ENCODE assay signal across 24 cellular contexts in the genomic region with DNA sequence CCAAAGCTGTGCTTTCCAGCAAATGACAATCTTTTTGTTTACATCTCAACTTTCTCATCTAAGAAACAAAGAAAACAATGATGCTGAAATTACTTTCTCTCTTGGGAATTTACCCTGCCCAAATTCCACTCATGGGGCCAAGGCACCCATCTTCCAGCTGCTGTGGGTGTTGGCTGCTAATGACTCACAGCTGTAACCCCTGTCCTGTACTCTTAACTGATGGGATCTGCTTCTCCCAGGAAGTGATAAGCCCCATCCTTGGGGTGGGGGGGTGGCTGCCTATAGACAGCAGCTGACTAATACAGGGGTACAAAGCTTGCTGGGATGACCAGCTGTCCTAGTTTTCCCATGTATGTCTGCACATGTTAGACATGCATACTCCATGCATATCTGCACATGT.
"Had no signal": no experiment of that assay in that cellular context is flagged by ENCODE, and none has a peak within 500 bp of the region (broad histone marks: within the 10 kb centered on the region; RNA-seq: fewer than 3 reads in every experiment).

No MANE protein-coding gene starts in this region.

- H3K27ac Mint-ChIP-seq: activated naive CD4-positive, alpha-beta T cell treated with anti-CD3 and anti-CD28 coated beads, Interleukin-2, amount 50 U/mL, for 24 hours; brain; naive thymus-derived CD4-positive, alpha-beta T cell; stimulated activated naive B cell treated with anti-CD40 and anti-IgM and Interleukin-4, amounts not matched to agents 10 μg/mL and 1 μg/mL and 100 μg/mL, for 72 hours; type B pancreatic cell had no signal

- H3K36me3 Mint-ChIP-seq: activated naive CD4-positive, alpha-beta T cell treated with anti-CD3 and anti-CD28 coated beads, Interleukin-2, amount 50 U/mL, for 24 hours; naive thymus-derived CD4-positive, alpha-beta T cell; stimulated activated naive B cell treated with anti-CD40 and anti-IgM and Interleukin-4, amounts not matched to agents 10 μg/mL and 1 μg/mL and 100 μg/mL, for 72 hours; type B pancreatic cell had no signal

- H3K9me3 Mint-ChIP-seq: activated naive CD4-positive, alpha-beta T cell treated with anti-CD3 and anti-CD28 coated beads, Interleukin-2, amount 50 U/mL, for 24 hours had no signal

- H3K27me3 ChIP-seq: colonic mucosa, dorsolateral prefrontal cortex, heart left ventricle, right lobe of liver had no signal

- H3K4me3 Mint-ChIP-seq: activated naive CD4-positive, alpha-beta T cell treated with anti-CD3 and anti-CD28 coated beads, Interleukin-2, amount 50 U/mL, for 24 hours; brain; central memory CD8-positive, alpha-beta T cell; naive thymus-derived CD4-positive, alpha-beta T cell; neural crest cell; stimulated activated naive B cell treated with anti-CD40 and anti-IgM and Interleukin-4, amounts not matched to agents 10 μg/mL and 1 μg/mL and 100 μg/mL, for 72 hours; type B pancreatic cell had no signal

- FAIRE-seq: kidney, small intestine had no signal

- H3K36me3 ChIP-seq: colonic mucosa, heart left ventricle, lower lobe of right lung, right lobe of liver, thoracic aorta had no signal

- H3K4me3 ChIP-seq: colonic mucosa, dorsolateral prefrontal cortex, heart left ventricle, lower lobe of right lung, right lobe of liver, thoracic aorta had no signal

- H3K4me1 Mint-ChIP-seq: activated naive CD4-positive, alpha-beta T cell treated with anti-CD3 and anti-CD28 coated beads, Interleukin-2, amount 50 U/mL, for 24 hours; brain; central memory CD8-positive, alpha-beta T cell; naive thymus-derived CD4-positive, alpha-beta T cell; neural crest cell; stimulated activated naive B cell treated with anti-CD40 and anti-IgM and Interleukin-4, amounts not matched to agents 10 μg/mL and 1 μg/mL and 100 μg/mL, for 72 hours had no signal

- H3K27me3 Mint-ChIP-seq: activated naive CD4-positive, alpha-beta T cell treated with anti-CD3 and anti-CD28 coated beads, Interleukin-2, amount 50 U/mL, for 24 hours; brain; central memory CD8-positive, alpha-beta T cell; naive thymus-derived CD4-positive, alpha-beta T cell; stimulated activated naive B cell treated with anti-CD40 and anti-IgM and Interleukin-4, amounts not matched to agents 10 μg/mL and 1 μg/mL and 100 μg/mL, for 72 hours; type B pancreatic cell had no signal

- DNase-seq: activated CD4-positive, alpha-beta T cell treated with anti-CD3 and anti-CD28 coated beads for 1 hour; activated gamma-delta T cell treated with Interleukin-2 at 50 U/mL for 16 hours; activated T-cell treated with anti-CD3 and anti-CD28 coated beads, Interleukin-2, amount 50 U/mL, for 1 hour; anterior cingulate cortex; colonic mucosa; dorsolateral prefrontal cortex; heart left ventricle; kidney; lower lobe of right lung; naive thymus-derived CD4-positive, alpha-beta T cell; occipital lobe; right lobe of liver; small intestine; stimulated activated CD4-positive, alpha-beta T cell treated with anti-CD3 and anti-CD28 coated beads, Interleukin-15, amount 100 ng/mL, for 24 hours; stimulated activated CD8-positive, alpha-beta memory T cell treated with anti-CD3 and anti-CD28 coated beads, Interleukin-4, amount 100 ng/mL, for 48 hours; stimulated activated naive B cell treated with anti-CD40 and anti-IgM and Interleukin-4, amounts not matched to agents 10 μg/mL and 1 μg/mL and 100 μg/mL, for 72 hours; T-helper 9 cell had no signal

- H3K4me1 ChIP-seq: colonic mucosa, heart left ventricle, lower lobe of right lung, right lobe of liver had no signal

- H3K27ac ChIP-seq: colonic mucosa, dorsolateral prefrontal cortex, epithelial cell of prostate, heart left ventricle, lower lobe of right lung, right lobe of liver, thoracic aorta had no signal

- H3K9me3 ChIP-seq: colonic mucosa, lower lobe of right lung, thoracic aorta had no signal
